Comparison of ENCODE assay signal across 1 cellular context in the genomic region with DNA sequence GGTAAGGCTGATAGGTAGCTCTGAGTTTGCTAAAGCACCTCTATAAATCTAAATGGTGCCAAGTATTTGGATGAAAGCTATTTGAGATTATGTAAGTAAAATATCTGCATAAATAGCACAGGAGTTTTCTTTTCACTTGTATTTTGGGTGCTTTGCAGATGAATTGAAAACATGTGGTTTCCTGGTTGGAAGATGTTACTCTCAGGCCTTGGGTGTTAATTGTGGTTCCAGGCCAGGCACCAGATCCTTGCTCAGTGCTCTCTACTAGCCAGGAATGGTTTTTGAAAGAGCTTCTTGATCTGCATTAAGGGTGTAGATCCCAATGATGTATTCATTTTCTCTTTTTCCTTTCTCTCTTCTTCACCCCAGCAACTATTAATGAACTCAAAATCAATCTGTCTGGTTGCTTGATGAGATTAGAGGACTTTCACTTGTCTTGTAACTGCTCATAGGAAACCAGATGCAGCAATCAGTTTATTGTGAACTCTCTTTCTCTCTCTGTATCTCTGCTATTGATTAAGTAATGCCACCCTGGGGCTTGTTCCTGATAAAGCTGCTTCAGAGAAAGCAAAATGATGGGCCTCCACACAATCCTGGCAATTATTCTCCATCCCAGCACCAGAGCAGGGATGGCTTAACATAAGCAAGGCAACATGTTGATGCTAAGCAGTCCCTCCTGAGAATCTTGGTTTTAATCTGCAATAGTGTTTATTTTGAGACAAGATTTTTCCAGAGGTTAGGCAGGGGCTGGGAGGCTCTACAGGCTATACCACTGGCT.
TF ChIP-seq lines count a peak whose summit lies in the region.

No MANE protein-coding gene starts in this region.

TF ChIP-seq in SK-N-SH, 30 proteins besides CTCF, POLR2A, EP300 and RAD21 (continued from another document):
- TF ChIP-seq, protein P1, sequence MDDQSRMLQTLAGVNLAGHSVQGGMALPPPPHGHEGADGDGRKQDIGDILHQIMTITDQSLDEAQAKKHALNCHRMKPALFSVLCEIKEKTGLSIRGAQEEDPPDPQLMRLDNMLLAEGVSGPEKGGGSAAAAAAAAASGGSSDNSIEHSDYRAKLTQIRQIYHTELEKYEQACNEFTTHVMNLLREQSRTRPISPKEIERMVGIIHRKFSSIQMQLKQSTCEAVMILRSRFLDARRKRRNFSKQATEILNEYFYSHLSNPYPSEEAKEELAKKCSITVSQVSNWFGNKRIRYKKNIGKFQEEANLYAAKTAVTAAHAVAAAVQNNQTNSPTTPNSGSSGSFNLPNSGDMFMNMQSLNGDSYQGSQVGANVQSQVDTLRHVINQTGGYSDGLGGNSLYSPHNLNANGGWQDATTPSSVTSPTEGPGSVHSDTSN (IDR thresholded peaks at IDR 0.05) = no peak
- no peak for TF ChIP-seq SMC3 (IDR thresholded peaks at IDR 0.05; ENCODE audit: low read depth, low read length)
- TF ChIP-seq, protein P2, sequence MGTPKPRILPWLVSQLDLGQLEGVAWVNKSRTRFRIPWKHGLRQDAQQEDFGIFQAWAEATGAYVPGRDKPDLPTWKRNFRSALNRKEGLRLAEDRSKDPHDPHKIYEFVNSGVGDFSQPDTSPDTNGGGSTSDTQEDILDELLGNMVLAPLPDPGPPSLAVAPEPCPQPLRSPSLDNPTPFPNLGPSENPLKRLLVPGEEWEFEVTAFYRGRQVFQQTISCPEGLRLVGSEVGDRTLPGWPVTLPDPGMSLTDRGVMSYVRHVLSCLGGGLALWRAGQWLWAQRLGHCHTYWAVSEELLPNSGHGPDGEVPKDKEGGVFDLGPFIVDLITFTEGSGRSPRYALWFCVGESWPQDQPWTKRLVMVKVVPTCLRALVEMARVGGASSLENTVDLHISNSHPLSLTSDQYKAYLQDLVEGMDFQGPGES (IDR thresholded peaks at IDR 0.05; ENCODE audit: low read depth, low read length) = no peak
